13 cellular contexts compared by ENCODE assay signal in the genomic region with DNA sequence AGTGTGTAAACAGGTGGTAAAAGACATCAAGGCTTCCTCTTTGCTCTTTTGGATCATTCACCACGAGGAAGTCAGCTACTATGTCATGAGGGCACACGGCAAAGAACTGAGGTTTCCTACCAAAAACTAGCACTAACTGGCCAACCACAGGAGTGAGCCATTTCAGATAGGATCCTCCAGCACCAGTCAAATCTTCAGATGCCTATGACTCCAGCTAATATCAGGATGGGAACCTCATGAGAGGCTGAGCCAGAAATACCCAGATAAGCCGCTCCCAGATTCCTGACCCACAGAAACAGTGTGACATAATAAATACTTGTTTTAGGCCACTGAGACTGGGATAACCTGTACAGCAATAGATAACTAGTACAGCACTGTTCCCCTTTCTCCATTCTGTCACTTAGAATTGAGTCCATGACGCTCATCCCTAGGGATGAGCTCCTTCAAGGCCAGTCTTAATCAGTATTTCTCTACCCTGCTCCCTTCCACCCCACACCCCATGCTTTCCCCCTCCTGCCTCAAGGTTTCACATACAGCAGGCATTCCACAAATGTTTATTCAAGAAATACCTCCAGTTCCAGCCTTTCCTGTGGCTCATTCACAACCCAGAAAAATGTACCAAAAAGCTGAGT.
DNase-seq lines count a peak whose midpoint lies in the region; ATAC-seq and TF ChIP-seq lines count a peak whose summit lies in the region.
"Had no signal": no experiment of that assay in that cellular context is flagged by ENCODE, and none has a peak within 500 bp of the region (broad histone marks: within the 10 kb centered on the region; RNA-seq: fewer than 3 reads in every experiment).

No MANE protein-coding gene starts in this region.

- no TSS peak for BruUV-seq in IMR-90 (replicated peaks; lab: Mats Ljungman, UMichigan)

- no peak overlapping the region for H3K9ac ChIP-seq in IMR-90 (ENCODE audit: low read depth, low read length)

- dilution Hi-C loops in IMR-90 (cut with HindIII; ENCODE audit: low sequenced_read_pairs, unreplicated experiment), result no loop called here

- H3K27me3 ChIP-seq in AG04450 (ENCODE audit: control insufficient read depth, insufficient read depth, low read length) (no peaks in the 10 kb centered on the region), IMR-90 (ENCODE audit: control insufficient read depth, insufficient read depth, low read length) (no peaks in the 10 kb centered on the region), lower lobe of right lung (ENCODE audit: low read depth) (no peaks in the 10 kb centered on the region)
- no peaks in the 10 kb centered on the region for H3K27me3 ChIP-seq in naive thymus-derived CD4-positive, alpha-beta T cell (ENCODE audit: control insufficient read depth in 2 of 2, insufficient read depth in 2 of 2, low read length in 2 of 2)
- H3K27me3 ChIP-seq: sigmoid colon had no signal

- H3K4me3 ChIP-seq in AG04450 (ENCODE audit: low read depth, low read length), result no peak overlapping the region
- no peak overlapping the region for H3K4me3 ChIP-seq in IMR-90 (ENCODE audit: insufficient read depth, low read depth, low read length)
- H3K4me3 ChIP-seq in lower lobe of right lung, result no peak overlapping the region
- no peak overlapping the region for H3K4me3 ChIP-seq in naive thymus-derived CD4-positive, alpha-beta T cell (ENCODE audit: low read length)
- H3K4me3 ChIP-seq: sigmoid colon had no signal

- H4K5ac ChIP-seq in IMR-90 (ENCODE audit: low read depth, low read length), result no peak overlapping the region

- peaks cover 15% of the 10 kb centered on the region for H3K9me1 ChIP-seq in IMR-90 (ENCODE audit: insufficient read depth, low read length)

- H3K36me3 ChIP-seq in IMR-90 (ENCODE audit: control insufficient read depth, insufficient read depth, low read length), result no peaks in the 10 kb centered on the region
- H3K36me3 ChIP-seq in lower lobe of right lung, result no peaks in the 10 kb centered on the region
- H3K36me3 ChIP-seq in naive thymus-derived CD4-positive, alpha-beta T cell (ENCODE audit: control insufficient read depth in 2 of 3, insufficient read depth in 3 of 3, low read length in 3 of 3), result no peaks in the 10 kb centered on the region
- H3K36me3 ChIP-seq: sigmoid colon had no signal

- peak overlapping the region; percentile 83 for H3K23ac ChIP-seq in IMR-90 (ENCODE audit: low read depth, low read length)

- H2BK120ac ChIP-seq in IMR-90 (ENCODE audit: low read depth, low read length), result peak overlapping the region; percentile 96

- peak overlapping the region; percentile 85 for H4K91ac ChIP-seq in IMR-90 (ENCODE audit: insufficient read depth, low read depth, low read length)

- H2BK20ac ChIP-seq in IMR-90 (ENCODE audit: low read depth, low read length), result peak overlapping the region; percentile 94

- peak; percentile 60 for DNase-seq in AG04450 (ENCODE audit: low read depth, low spot score)
- peak; percentile 77 for DNase-seq in IMR-90
- peak; percentile 75 for DNase-seq in dermis blood vessel endothelial cell
- no peak for DNase-seq in lower lobe of right lung
- DNase-seq in activated T-cell treated with anti-CD3 and anti-CD28 coated beads, Interleukin-2, amount 50 U/mL, for 48 hours, result no peak
- no peak for DNase-seq in NCI-H187 treated with DMSO at 0.1 percent for 48 hours (lab: John Stamatoyannopoulos, UW)
- no peak for DNase-seq in naive thymus-derived CD4-positive, alpha-beta T cell
- DNase-seq in DMS153 (lab: John Stamatoyannopoulos, UW), result no peak
- DNase-seq: activated gamma-delta T cell treated with Interleukin-2 at 50 U/mL for 16 hours; NCI-H1105 treated with DMSO at 0.1 percent for 48 hours; sigmoid colon; stimulated activated naive CD8-positive, alpha-beta T cell treated with anti-CD3 and anti-CD28 coated beads, Interleukin-15, Interleukin-2, amounts not matched to agents 100 U/mL and 50 U/mL, for 24 hours had no signal

- no peaks in the 10 kb centered on the region for H3K4me1 Mint-ChIP-seq in naive thymus-derived CD4-positive, alpha-beta T cell

- peak overlapping the region; percentile 29; the same call in 1 of the 2 replicates for H3K18ac ChIP-seq in IMR-90 (ENCODE audit: low read depth, low read length)

- no peaks in the 10 kb centered on the region for H3K9me3 ChIP-seq in AG04450 (ENCODE audit: control insufficient read depth, insufficient read depth, low read length)
- H3K9me3 ChIP-seq in IMR-90 (ENCODE audit: control insufficient read depth, insufficient read depth, low read length), result no peaks in the 10 kb centered on the region
- H3K9me3 ChIP-seq in lower lobe of right lung, result no peaks in the 10 kb centered on the region
- no peaks in the 10 kb centered on the region for H3K9me3 ChIP-seq in naive thymus-derived CD4-positive, alpha-beta T cell (ENCODE audit: control insufficient read depth in 2 of 3, low read length in 3 of 3)
- H3K9me3 ChIP-seq: sigmoid colon had no signal

- TF ChIP-seq RAD21 in IMR-90 (IDR thresholded peaks at IDR 0.05; ENCODE audit: low read length), result no peak

- H2BK15ac ChIP-seq in IMR-90 (ENCODE audit: low read depth, low read length), result peak overlapping the region; percentile 65; the same call in 2 of the 3 replicates

- H2AK5ac ChIP-seq in IMR-90 (ENCODE audit: low read depth, low read length), result peak overlapping the region; percentile 31

- no peak overlapping the region for H3K4me3 Mint-ChIP-seq in naive thymus-derived CD4-positive, alpha-beta T cell

- 0 out of 4 replicates have a peak, but pooled peaks cover 0 to 2% of the 10 kb centered on the region in 2 experiments for H3K79me1 ChIP-seq in IMR-90 (ENCODE audit: low read depth in 1 of 2, low read length in 2 of 2)

- peak overlapping the region; percentile 84 for H2AFZ ChIP-seq in IMR-90 (replicated peaks; ENCODE audit: low read length, poor library complexity)

- CTCF ChIA-PET in AG04450 (lab: Charles Lee), result interaction anchor here (0.5 to 1.2 kb wide), 4 partner anchors 18 to 607 kb away, joined by 3 to 7 read pairs (median 4); a partner anchor contains a TSS
- CTCF ChIA-PET in IMR-90 (lab: Yijun Ruan, JAX), result interaction anchor here (0.8 to 2.2 kb wide), 4 partner anchors 17 to 203 kb away, joined by 3 to 9 read pairs (median 4); no protein-coding TSS in a partner anchor
- CTCF ChIA-PET in naive thymus-derived CD4-positive, alpha-beta T cell (lab: Charles Lee), result no interaction called here

- no peak for TF ChIP-seq POLR2A in IMR-90 (IDR thresholded peaks at IDR 0.05; ENCODE audit: low read depth, low read length)

- peak overlapping the region; percentile 74 for H3K14ac ChIP-seq in IMR-90 (replicated peaks; ENCODE audit: low read depth, low read length)

- no peaks in the 10 kb centered on the region for H3K36me3 Mint-ChIP-seq in naive thymus-derived CD4-positive, alpha-beta T cell

- peak overlapping the region; percentile 74 for H3K27ac ChIP-seq in AG04450 (ENCODE audit: low read depth, low read length)
- H3K27ac ChIP-seq in IMR-90 (ENCODE audit: insufficient read depth, low read length), result no peak overlapping the region
- H3K27ac ChIP-seq in lower lobe of right lung, result peak overlapping the region; percentile 21
- no peak overlapping the region for H3K27ac ChIP-seq in naive thymus-derived CD4-positive, alpha-beta T cell (ENCODE audit: low read depth, low read length)
- H3K27ac ChIP-seq: C4-2B, sigmoid colon had no signal

- WGBS in IMR-90 (ENCODE audit: extremely low coverage in 2 of 2, insufficient read length in 1 of 2), 2 experiments, result 0% methylated on average over 1 of the region's 4 CpGs; no CpG with 5 or more reads in 1 of the 2 experiments

- peak overlapping the region; percentile 90 for H3K4ac ChIP-seq in IMR-90 (ENCODE audit: low read depth, low read length)

- intact Hi-C loops in IMR-90 (cut with micrococcal nuclease), result no loop called here
- intact Hi-C loops in lower lobe of right lung (cut with DNase I), result no loop called here
- intact Hi-C loops in naive thymus-derived CD4-positive, alpha-beta T cell (cut with micrococcal nuclease), result no loop called here

- in situ Hi-C loops in IMR-90 (cut with MboI; ENCODE audit: low sequenced_read_pairs), result no loop called here

- TF ChIP-seq CTCF in AG04450 (IDR thresholded peaks at IDR 0.05; ENCODE audit: low read depth, low read length) (no peak), IMR-90 (conservative IDR thresholded peaks at IDR 0.05; ENCODE audit: low read depth, low read length) (no peak), lower lobe of right lung (IDR thresholded peaks at IDR 0.05) (no peak)

- H3K4me1 ChIP-seq in IMR-90 (ENCODE audit: control insufficient read depth, insufficient read depth, low read length) (peaks cover 17% of the 10 kb centered on the region), lower lobe of right lung (peaks cover 11% of the 10 kb centered on the region)
- no peaks in the 10 kb centered on the region for H3K4me1 ChIP-seq in naive thymus-derived CD4-positive, alpha-beta T cell (ENCODE audit: control insufficient read depth in 2 of 2, insufficient read depth in 2 of 2, low read length in 2 of 2)

- peak overlapping the region; percentile 7 to 83 for H4K8ac ChIP-seq in IMR-90 (ENCODE audit: low read depth in 2 of 2, low read length in 2 of 2)

- H2BK5ac ChIP-seq in IMR-90 (ENCODE audit: low read depth, low read length, poor library complexity, severe bottlenecking), result peak overlapping the region; percentile 64

- POLR2A ChIA-PET in AG04450 (lab: Yijun Ruan, JAX) (interaction anchor here (0.6 to 1.2 kb wide), 2 partner anchors 15 to 68 kb away, joined by 3 to 9 read pairs; no protein-coding TSS in a partner anchor), IMR-90 (lab: Charles Lee; ENCODE audit: unreplicated experiment) (interaction anchor here (0.7 to 1.2 kb wide), 2 partner anchors 13 to 102 kb away, joined by 3 to 5 read pairs; no protein-coding TSS in a partner anchor)
- POLR2A ChIA-PET in naive thymus-derived CD4-positive, alpha-beta T cell (lab: Charles Lee), result no interaction called here

- H4K20me1 ChIP-seq in IMR-90 (ENCODE audit: insufficient read depth, low read length), result no peaks in the 10 kb centered on the region

- H3K56ac ChIP-seq in IMR-90 (ENCODE audit: extremely low read depth, insufficient read depth, low read length), result peak overlapping the region; percentile 62

- peaks cover 0 to 12% (median 4%) of the 10 kb centered on the region in 11 donors for H3K9me3 Mint-ChIP-seq in naive thymus-derived CD4-positive, alpha-beta T cell

- H2AK9ac ChIP-seq in IMR-90 (replicated peaks; ENCODE audit: low read depth, low read length, poor library complexity), result no peak overlapping the region

- peaks cover 4 to 22% (median 10%) of the 10 kb centered on the region in 5 donors for H3K27me3 Mint-ChIP-seq in naive thymus-derived CD4-positive, alpha-beta T cell

- H3K4me2 ChIP-seq in IMR-90 (ENCODE audit: low read depth, low read length), result peak overlapping the region; percentile 45; the same call in 1 of the 2 replicates

- no peak overlapping the region for H3K27ac Mint-ChIP-seq in naive thymus-derived CD4-positive, alpha-beta T cell

- ATAC-seq in IMR-90 (ENCODE audit: low read depth) (peak; percentile 87), lower lobe of right lung (peak; percentile 77 to 85)
- ATAC-seq in naive thymus-derived CD4-positive, alpha-beta T cell, result no peak
- ATAC-seq: stimulated activated naive CD8-positive, alpha-beta T cell treated with anti-CD3 and anti-CD28 coated beads, Interleukin-15, Interleukin-2, amounts not matched to agents 100 U/mL and 50 U/mL, for 24 hours had no signal

TF ChIP-seq in IMR-90, 13 proteins besides CTCF, POLR2A, EP300 and RAD21 (continues in another document):
- no peak for TF ChIP-seq RFX5 (IDR thresholded peaks at IDR 0.05; ENCODE audit: low read depth, low read length)

Comparison
In these comparisons a context has a peak if more than half of its experiments do, and no peak if none do; other contexts are left out.
1. DNase-seq: peak in AG04450 (single experiment), IMR-90 (single experiment) and dermis blood vessel endothelial cell (single experiment); none in lower lobe of right lung (single experiment), activated T-cell treated with anti-CD3 and anti-CD28 coated beads, Interleukin-2, amount 50 U/mL, for 48 hours (0 of 2), NCI-H187 treated with DMSO at 0.1 percent for 48 hours (single experiment), naive thymus-derived CD4-positive, alpha-beta T cell (0 of 9) and DMS153 (single experiment).
2. H3K27ac ChIP-seq: peak in AG04450 (single experiment) and lower lobe of right lung (single experiment); none in IMR-90 (single experiment) and naive thymus-derived CD4-positive, alpha-beta T cell (single experiment).